In the genomic region with DNA sequence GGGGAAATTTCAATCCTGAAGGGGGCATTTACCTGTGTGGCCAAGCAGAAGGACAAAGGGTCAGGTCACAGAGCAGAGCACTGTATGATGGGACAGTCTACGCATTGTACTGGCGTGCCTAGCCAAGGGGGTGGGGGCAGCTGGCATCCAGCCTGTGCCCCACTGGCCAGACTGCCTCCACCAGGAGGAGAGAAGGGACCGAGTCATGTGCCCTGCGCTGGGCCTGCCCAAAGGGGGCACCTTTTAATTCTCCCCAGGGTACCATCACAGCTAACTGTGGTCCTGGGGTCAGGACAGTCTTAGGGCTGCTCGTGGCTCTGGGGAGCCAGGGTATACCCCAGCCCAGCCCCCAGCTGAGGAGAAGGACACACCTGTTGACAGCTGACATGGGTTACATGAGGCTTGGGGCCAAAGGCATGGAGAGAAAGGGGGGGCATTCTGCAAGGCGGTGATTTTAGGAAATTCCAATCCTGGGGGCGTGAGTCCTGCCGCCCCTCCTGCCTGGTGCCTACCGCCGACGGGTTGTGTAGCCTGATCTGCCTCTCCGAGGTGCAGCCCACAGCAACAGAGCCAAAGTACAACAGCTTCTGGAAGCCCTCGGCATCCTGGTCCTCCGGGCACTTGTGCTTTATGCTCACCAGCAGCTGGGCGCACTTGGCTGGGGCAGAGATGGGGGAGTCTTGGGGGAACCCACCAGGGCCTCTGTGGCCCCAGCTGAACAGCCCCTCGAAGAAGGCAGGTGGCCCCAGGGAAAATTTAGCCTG, we compare ENCODE assay signal across 1 cellular context.
TF ChIP-seq lines count a peak whose summit lies in the region.

No MANE protein-coding gene starts in this region.

TF ChIP-seq in endothelial cell of umbilical vein, 7 proteins besides CTCF, POLR2A, EP300 and RAD21:
- TF ChIP-seq EZH2 (IDR thresholded peaks at IDR 0.05; ENCODE audit: borderline replicate concordance, low read depth, low read length, severe bottlenecking) (peak; percentile 39), FOS (IDR thresholded peaks at IDR 0.05; ENCODE audit: borderline replicate concordance, insufficient read depth, low read length) (no peak)
